Comparison of ENCODE assay signal across 21 cellular contexts in genomic region chr1:16092097-16092922, GRCh38. TPM values are rescaled to one million over a fixed set of nuclear protein-coding genes. Genes with fewer than 3 reads are reported as not detected.
"Had no signal": no experiment of that assay in that cellular context is flagged by ENCODE, and none has a peak within 500 bp of the region (broad histone marks: within the 10 kb centered on the region; RNA-seq: fewer than 3 reads in every experiment).

No MANE protein-coding gene starts in this region.

- H3K36me3 Mint-ChIP-seq: activated CD4-positive, alpha-beta memory T cell treated with anti-CD3 and anti-CD28 coated beads for 36 hours; activated naive CD4-positive, alpha-beta T cell treated with anti-CD3 and anti-CD28 coated beads, Interleukin-2, amount 50 U/mL, for 72 hours; naive B cell had no signal

- H3K4me1 ChIP-seq: adrenal gland, gastroesophageal sphincter had no signal

- H3K27ac Mint-ChIP-seq: activated CD4-positive, alpha-beta memory T cell treated with anti-CD3 and anti-CD28 coated beads for 36 hours; activated T-helper 1 cell treated with anti-CD3 and anti-CD28 coated beads, Interleukin-12 subunit alpha, Interleukin-12 subunit beta, Interleukin-2, Interleukin-4 antibody, amounts not matched to agents 30 ng/mL and 10 ng/mL and 1 ng/mL, durations not matched to agents 14 hours and 24 hours and 36 hours; stimulated activated naive CD8-positive, alpha-beta T cell treated with anti-CD3 and anti-CD28 coated beads, Interleukin-15, Interleukin-2, amounts not matched to agents 100 ng/mL and 50 ng/mL, for 24 hours had no signal

- H3K27ac ChIP-seq: adrenal gland, cardiac muscle cell, dorsolateral prefrontal cortex, gastroesophageal sphincter, heart left ventricle, left ventricle myocardium inferior, ovary, VCaP had no signal

- H3K4me3 Mint-ChIP-seq: activated CD4-positive, alpha-beta memory T cell treated with anti-CD3 and anti-CD28 coated beads for 36 hours; activated T-helper 1 cell treated with anti-CD3 and anti-CD28 coated beads, Interleukin-12 subunit alpha, Interleukin-12 subunit beta, Interleukin-2, Interleukin-4 antibody, amounts not matched to agents 30 ng/mL and 10 ng/mL and 1 ng/mL, durations not matched to agents 14 hours and 24 hours and 36 hours; neural crest cell; stimulated activated naive CD8-positive, alpha-beta T cell treated with anti-CD3 and anti-CD28 coated beads, Interleukin-15, Interleukin-2, amounts not matched to agents 100 ng/mL and 50 ng/mL, for 24 hours had no signal

- H3K4me3 ChIP-seq: adrenal gland, cardiac muscle cell, dorsolateral prefrontal cortex, gastroesophageal sphincter, heart left ventricle, left ventricle myocardium inferior, ovary had no signal

- H3K36me3 ChIP-seq: adrenal gland, cardiac muscle cell, gastroesophageal sphincter, heart left ventricle, left ventricle myocardium inferior, ovary had no signal

- H3K9me3 ChIP-seq: adrenal gland, gastroesophageal sphincter, heart left ventricle, left ventricle myocardium inferior, ovary had no signal

- ATAC-seq: activated naive CD4-positive, alpha-beta T cell treated with anti-CD3 and anti-CD28 coated beads, Interleukin-2, amount 50 U/mL, for 72 hours; gastroesophageal sphincter; heart left ventricle had no signal

- DNase-seq: activated CD4-positive, alpha-beta memory T cell treated with anti-CD3 and anti-CD28 coated beads for 36 hours; activated gamma-delta T cell treated with Interleukin-2 at 50 U/mL for 16 hours; activated T-cell treated with anti-CD3 and anti-CD28 coated beads for 4 hours; adrenal gland; dorsolateral prefrontal cortex; heart left ventricle; left ventricle myocardium inferior; naive B cell; stimulated activated CD4-positive, alpha-beta T cell treated with anti-CD3 and anti-CD28 coated beads, Interleukin-2, amount 100 ng/mL, for 24 hours; SW 1271; T-helper 2 cell had no signal

- H3K9me3 Mint-ChIP-seq: activated CD4-positive, alpha-beta memory T cell treated with anti-CD3 and anti-CD28 coated beads for 36 hours; activated naive CD4-positive, alpha-beta T cell treated with anti-CD3 and anti-CD28 coated beads, Interleukin-2, amount 50 U/mL, for 72 hours; activated T-helper 1 cell treated with anti-CD3 and anti-CD28 coated beads, Interleukin-12 subunit alpha, Interleukin-12 subunit beta, Interleukin-2, Interleukin-4 antibody, amounts not matched to agents 30 ng/mL and 10 ng/mL and 1 ng/mL, durations not matched to agents 14 hours and 24 hours and 36 hours; naive B cell; neural crest cell; stimulated activated naive CD8-positive, alpha-beta T cell treated with anti-CD3 and anti-CD28 coated beads, Interleukin-15, Interleukin-2, amounts not matched to agents 100 ng/mL and 50 ng/mL, for 24 hours had no signal

- H3K27me3 ChIP-seq: adrenal gland, cardiac muscle cell, dorsolateral prefrontal cortex, gastroesophageal sphincter, heart left ventricle, ovary had no signal

RNA-seq across cellular contexts. Expression of gene FAM131C, which starts 18.9 kb away (rescaled TPM):
- total RNA-seq: gastroesophageal sphincter, mononuclear cell had no signal

RNA-seq across cellular contexts. Expression of gene CLCNKB, which starts 48.7 kb away (rescaled TPM):
- total RNA-seq: activated CD4-positive, alpha-beta memory T cell treated with anti-CD3 and anti-CD28 coated beads for 36 hours; activated naive CD4-positive, alpha-beta T cell treated with anti-CD3 and anti-CD28 coated beads, Interleukin-2, amount 50 U/mL, for 72 hours; activated T-helper 1 cell treated with anti-CD3 and anti-CD28 coated beads, Interleukin-12 subunit alpha, Interleukin-12 subunit beta, Interleukin-2, Interleukin-4 antibody, amounts not matched to agents 30 ng/mL and 10 ng/mL and 1 ng/mL, durations not matched to agents 14 hours and 24 hours and 36 hours; esophagus mucosa; mononuclear cell had no signal
